In the genomic region with DNA sequence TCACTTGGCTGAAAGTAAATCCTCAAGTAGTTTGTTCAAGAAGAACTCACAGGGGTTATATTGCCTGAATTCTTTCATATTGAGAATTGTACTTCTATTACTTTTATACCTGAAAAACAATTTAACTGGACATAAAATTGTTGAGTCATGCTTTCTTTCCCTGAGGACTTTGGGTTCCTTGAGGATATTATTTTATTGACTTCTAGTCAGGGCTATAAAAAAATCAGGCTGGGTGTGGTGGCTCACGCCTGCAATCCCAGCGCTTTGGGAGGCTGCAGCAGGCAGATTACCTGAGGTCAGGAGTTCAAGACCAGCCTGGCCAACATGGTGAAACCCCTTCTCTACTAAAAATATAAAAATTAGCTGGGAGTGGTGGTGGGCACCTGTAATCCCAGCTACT, we compare ENCODE assay signal across 28 cellular contexts.
"Had no signal": no experiment of that assay in that cellular context is flagged by ENCODE, and none has a peak within 500 bp of the region (broad histone marks: within the 10 kb centered on the region; RNA-seq: fewer than 3 reads in every experiment).

No MANE protein-coding gene starts in this region.

- H3K4me3 ChIP-seq: cardiac muscle cell, SJCRH30 had no signal

- H3K27me3 ChIP-seq: brain microvascular endothelial cell, cardiac muscle cell, SJCRH30 had no signal

- H3K9me3 ChIP-seq: SJCRH30, SK-N-SH had no signal

- H3K27me3 Mint-ChIP-seq: activated CD4-positive, alpha-beta T cell treated with anti-CD3 and anti-CD28 coated beads for 36 hours; activated CD8-positive, alpha-beta T cell treated with anti-CD3 and anti-CD28 coated beads for 36 hours; activated naive CD4-positive, alpha-beta T cell treated with anti-CD3 and anti-CD28 coated beads, Interleukin-2, amount 10 ng/mL, durations not matched to agents 7 days and 5 days; activated naive CD8-positive, alpha-beta T cell treated with anti-CD3 and anti-CD28 coated beads for 36 hours had no signal

- H3K27ac ChIP-seq: brain microvascular endothelial cell, cardiac muscle cell, RWPE1, SJCRH30, WERI-Rb-1 had no signal

- H3K27ac Mint-ChIP-seq: activated CD4-positive, alpha-beta T cell treated with anti-CD3 and anti-CD28 coated beads for 36 hours; activated CD8-positive, alpha-beta T cell treated with anti-CD3 and anti-CD28 coated beads for 36 hours; activated naive CD4-positive, alpha-beta T cell treated with anti-CD3 and anti-CD28 coated beads, Interleukin-2, amount 10 ng/mL, durations not matched to agents 7 days and 5 days; activated naive CD8-positive, alpha-beta T cell treated with anti-CD3 and anti-CD28 coated beads for 36 hours; activated T-helper 2 cell treated with anti-CD3 and anti-CD28 coated beads, Interferon-gamma antibody, Interleukin-2, Interleukin-4, amounts not matched to agents 10 μg/mL and 5 μg/mL and 100 μg/mL, durations not matched to agents 14 hours and 24 hours and 36 hours had no signal

- H3K9ac ChIP-seq: SK-N-SH had no signal

- H3K4me2 ChIP-seq: SK-N-SH had no signal

- ATAC-seq: activated CD4-positive, alpha-beta T cell treated with anti-CD3 and anti-CD28 coated beads for 36 hours; activated CD8-positive, alpha-beta T cell treated with anti-CD3 and anti-CD28 coated beads for 36 hours; activated T-cell treated with anti-CD3 and anti-CD28 coated beads, Interleukin-2, amount 50 U/mL, for 72 hours; Panc1 had no signal

- H3K4me1 ChIP-seq: SJCRH30 had no signal

- H3K36me3 ChIP-seq: brain microvascular endothelial cell, cardiac muscle cell, SJCRH30, WERI-Rb-1 had no signal

- DNase-seq: activated CD4-positive, alpha-beta T cell treated with anti-CD3 and anti-CD28 coated beads for 36 hours; activated CD4-positive, alpha-beta T cell treated with anti-CD3 and anti-CD28 coated beads, Interleukin-2, amount 50 U/mL, for 1 hour; activated CD8-positive, alpha-beta memory T cell treated with anti-CD3 and anti-CD28 coated beads, Interleukin-2, amount 50 U/mL, for 4 hours; activated CD8-positive, alpha-beta T cell treated with anti-CD3 and anti-CD28 coated beads for 36 hours; activated gamma-delta T cell treated with Interleukin-2 at 50 U/mL for 16 hours; activated naive CD4-positive, alpha-beta T cell treated with anti-CD3 and anti-CD28 coated beads, Interleukin-2, amount 10 ng/mL, durations not matched to agents 7 days and 5 days; activated naive CD8-positive, alpha-beta T cell treated with anti-CD3 and anti-CD28 coated beads for 36 hours; activated T-cell treated with anti-CD3 and anti-CD28 coated beads, Interleukin-2, amount 50 U/mL, for 72 hours; brain microvascular endothelial cell; Kasumi-1; KBM-7; NCI-H1417; NCI-H1930; NCI-H2107; NCI-H2171 treated with DMSO at 0.1 percent for 48 hours; NCI-H345; NCI-H510A; NCI-H526 treated with DMSO at 0.1 percent for 48 hours; NCI-H82; Right ventricle myocardium superior; SJCRH30; SK-N-SH; T-helper 1 cell; WERI-Rb-1 had no signal

- H3K4me3 Mint-ChIP-seq: activated CD4-positive, alpha-beta T cell treated with anti-CD3 and anti-CD28 coated beads for 36 hours; activated CD8-positive, alpha-beta T cell treated with anti-CD3 and anti-CD28 coated beads for 36 hours; activated naive CD4-positive, alpha-beta T cell treated with anti-CD3 and anti-CD28 coated beads, Interleukin-2, amount 10 ng/mL, durations not matched to agents 7 days and 5 days; activated naive CD8-positive, alpha-beta T cell treated with anti-CD3 and anti-CD28 coated beads for 36 hours; activated T-cell treated with anti-CD3 and anti-CD28 coated beads, Interleukin-2, amount 50 U/mL, for 72 hours had no signal
